13 cellular contexts compared by ENCODE assay signal in genomic region chr12:52250048-52250990, GRCh38. TPM values are rescaled to one million over a fixed set of nuclear protein-coding genes. Genes with fewer than 3 reads are reported as not detected.
A peak's percentile ranks its signal among the peaks of the same experiment; 100 is the strongest.
DNase-seq lines count a peak whose midpoint lies in the region; ATAC-seq and TF ChIP-seq lines count a peak whose summit lies in the region.
"Had no signal": no experiment of that assay in that cellular context is flagged by ENCODE, and none has a peak within 500 bp of the region (broad histone marks: within the 10 kb centered on the region; RNA-seq: fewer than 3 reads in every experiment).

No MANE protein-coding gene starts in this region.

- H3K9me3 ChIP-seq in body of pancreas (no peaks in the 10 kb centered on the region), upper lobe of left lung (no peaks in the 10 kb centered on the region)

- H3K4me1 ChIP-seq in body of pancreas (peaks cover 76% of the 10 kb centered on the region), upper lobe of left lung (peaks cover 0 to 28% (median 8%) of the 10 kb centered on the region in 4 donors)

- ATAC-seq in natural killer cell (no peak), body of pancreas (no peak), upper lobe of left lung (ENCODE audit: low FRiP score in 2 of 2) (no peak), GM21737 (IDR thresholded peaks at IDR 0.05; ENCODE audit: unreplicated experiment) (no peak)
- ATAC-seq in natural killer cell treated with Interleukin-12 subunit alpha and Interleukin-12 subunit beta and Interleukin-15 and Interleukin-18, amount 100 ng/mL, for 72 hours: no peak

- H3K36me3 ChIP-seq in body of pancreas (replicated peaks in 1 of 2; ENCODE audit: insufficient read depth in 1 of 2, low read depth in 2 of 2) (no peaks in the 10 kb centered on the region), upper lobe of left lung (peaks cover 0 to 7% (median 2%) of the 10 kb centered on the region in 4 donors)

- H3K27me3 ChIP-seq in body of pancreas: no peaks in the 10 kb centered on the region
- peaks cover 0 to 5% (median 2%) of the 10 kb centered on the region in 4 donors for H3K27me3 ChIP-seq in upper lobe of left lung

- H3K36me3 Mint-ChIP-seq in natural killer cell: no peaks in the 10 kb centered on the region
- H3K36me3 Mint-ChIP-seq in natural killer cell treated with Interleukin-12 subunit alpha and Interleukin-12 subunit beta and Interleukin-15 and Interleukin-18, amount 100 ng/mL, for 72 hours: no peaks in the 10 kb centered on the region

- WGBS in body of pancreas, 2 donors: 51 to 71% methylated on average over 15 to 51 of the region's 52 CpGs
- 45 to 56% methylated on average over 37 of the region's 52 CpGs for WGBS in upper lobe of left lung, 2 donors

- TF ChIP-seq POLR2A in body of pancreas (IDR thresholded peaks at IDR 0.05): peak; percentile 24 to 48 (median 45)
- peak in 1 of 4 donors; percentile 9 for TF ChIP-seq POLR2A in upper lobe of left lung (IDR thresholded peaks at IDR 0.05)

- H3K4me1 Mint-ChIP-seq in natural killer cell: peaks cover 9 to 11% of the 10 kb centered on the region in 2 donors
- H3K4me1 Mint-ChIP-seq in natural killer cell treated with Interleukin-12 subunit alpha and Interleukin-12 subunit beta and Interleukin-15 and Interleukin-18, amount 100 ng/mL, for 72 hours (ENCODE audit: low read depth in 2 of 2): peaks cover 17 to 38% of the 10 kb centered on the region in 2 donors

- no peak overlapping the region for H3K27ac Mint-ChIP-seq in natural killer cell
- H3K27ac Mint-ChIP-seq in natural killer cell treated with Interleukin-12 subunit alpha and Interleukin-12 subunit beta and Interleukin-15 and Interleukin-18, amount 100 ng/mL, for 72 hours: peak overlapping the region in 1 of 2 donors; percentile 4
- H3K27ac Mint-ChIP-seq: B cell had no signal

- H3K27ac ChIP-seq in body of pancreas (peak overlapping the region; percentile 92 to 99 (median 95)), upper lobe of left lung (peak overlapping the region in 1 of 4 donors; percentile 71)

- TF ChIP-seq CTCF in natural killer cell (IDR thresholded peaks at IDR 0.05) (no peak), body of pancreas (IDR thresholded peaks at IDR 0.05) (peak in 2 of 7 experiments; percentile 14 to 15), upper lobe of left lung (IDR thresholded peaks at IDR 0.05) (no peak)

- no peaks in the 10 kb centered on the region for H3K9me3 Mint-ChIP-seq in natural killer cell
- no peaks in the 10 kb centered on the region for H3K9me3 Mint-ChIP-seq in natural killer cell treated with Interleukin-12 subunit alpha and Interleukin-12 subunit beta and Interleukin-15 and Interleukin-18, amount 100 ng/mL, for 72 hours

- no peak overlapping the region for H3K4me3 ChIP-seq in body of pancreas
- H3K4me3 ChIP-seq in upper lobe of left lung: no peak overlapping the region

- peaks cover 31 to 35% of the 10 kb centered on the region in 2 donors for H3K27me3 Mint-ChIP-seq in natural killer cell (ENCODE audit: low read depth in 2 of 2)
- peaks cover 15 to 24% of the 10 kb centered on the region in 2 donors for H3K27me3 Mint-ChIP-seq in natural killer cell treated with Interleukin-12 subunit alpha and Interleukin-12 subunit beta and Interleukin-15 and Interleukin-18, amount 100 ng/mL, for 72 hours

- no peak for TF ChIP-seq EP300 in upper lobe of left lung (IDR thresholded peaks at IDR 0.05)

- DNase-seq in natural killer cell (no peak), body of pancreas (peak in 3 of 4 donors; percentile 25 to 40 (median 35)), left kidney (ENCODE audit: low read depth, low spot score) (peak; percentile 70), upper lobe of left lung (peak; percentile 12 to 83), ureter (ENCODE audit: low spot score) (no peak), NCI-H2081 (lab: John Stamatoyannopoulos, UW) (no peak)
- DNase-seq in natural killer cell treated with Interleukin-12 subunit alpha and Interleukin-12 subunit beta and Interleukin-15 and Interleukin-18, amount 100 ng/mL, for 72 hours (ENCODE audit: low spot score): no peak
- DNase-seq: NCI-H1694; NCI-H526 treated with DMSO at 0.1 percent for 48 hours; stimulated activated CD4-positive, alpha-beta T cell treated with anti-CD3 and anti-CD28 coated beads, Interleukin-4, amount 100 ng/mL, for 4 hours; stimulated activated naive CD4-positive, alpha-beta T cell treated with Interleukin-2 at 50 U/mL for 16 hours had no signal

- H3K4me3 Mint-ChIP-seq in natural killer cell: peak overlapping the region; percentile 25
- no peak overlapping the region for H3K4me3 Mint-ChIP-seq in natural killer cell treated with Interleukin-12 subunit alpha and Interleukin-12 subunit beta and Interleukin-15 and Interleukin-18, amount 100 ng/mL, for 72 hours
- H3K4me3 Mint-ChIP-seq: B cell had no signal

- intact Hi-C loops in natural killer cell (cut with micrococcal nuclease): no loop called here
- intact Hi-C loops in body of pancreas (cut with DNase I): no loop called here

RNA-seq across cellular contexts. Expression of gene KRT7, which starts 17.3 kb away (rescaled TPM):
- total RNA-seq in natural killer cell (under 1 TPM in 1 of 3 donors, not detected in 2; 0.54 TPM), body of pancreas (100 to 1,000 TPM in 1 of 2 donors, 10 to 100 TPM in 1; 69.2 to 196 TPM), upper lobe of left lung (1,000 to 10,000 TPM in 2 of 6 donors, 100 to 1,000 TPM in 4; 247 to 1,279 (median 821) TPM), ureter (2,511 TPM)
- 1 to 10 TPM; 2.6 to 6.1 TPM for total RNA-seq in natural killer cell treated with Interleukin-12 subunit alpha and Interleukin-12 subunit beta and Interleukin-15 and Interleukin-18, amount 100 ng/mL, for 72 hours
- total RNA-seq: B cell had no signal

RNA-seq across cellular contexts. Expression of gene KRT86, which starts 24.1 kb away (rescaled TPM):
- total RNA-seq in natural killer cell: 1 to 10 TPM; 2.0 to 3.6 (median 2.7) TPM
- total RNA-seq in natural killer cell treated with Interleukin-12 subunit alpha and Interleukin-12 subunit beta and Interleukin-15 and Interleukin-18, amount 100 ng/mL, for 72 hours: under 1 TPM in 1 of 2 donors, not detected in 1; 0.43 TPM
- total RNA-seq in body of pancreas: 1 to 10 TPM; 1.8 to 8.6 TPM
- 1 to 10 TPM in 2 of 6 donors, under 1 TPM in 2, not detected in 2; 0.30 to 1.5 (median 0.93) TPM for total RNA-seq in upper lobe of left lung
- 0.62 TPM for total RNA-seq in ureter
- total RNA-seq: B cell had no signal

RNA-seq across cellular contexts. Expression of gene KRT81, which starts 41.0 kb away (rescaled TPM):
- total RNA-seq in natural killer cell: 1 to 10 TPM in 2 of 3 donors, under 1 TPM in 1; 0.28 to 1.4 (median 1.3) TPM
- under 1 TPM in 1 of 2 donors, not detected in 1; 0.22 TPM for total RNA-seq in natural killer cell treated with Interleukin-12 subunit alpha and Interleukin-12 subunit beta and Interleukin-15 and Interleukin-18, amount 100 ng/mL, for 72 hours
- total RNA-seq in body of pancreas: not detected
- 1 to 10 TPM in 1 of 6 donors, under 1 TPM in 3, not detected in 2; 0.39 to 1.4 (median 0.52) TPM for total RNA-seq in upper lobe of left lung
- not detected for total RNA-seq in ureter
- total RNA-seq: B cell had no signal

RNA-seq across cellular contexts. Expression of gene KRT80, which starts 58.5 kb away (rescaled TPM):
- total RNA-seq in natural killer cell: not detected
- not detected for total RNA-seq in natural killer cell treated with Interleukin-12 subunit alpha and Interleukin-12 subunit beta and Interleukin-15 and Interleukin-18, amount 100 ng/mL, for 72 hours
- 10 to 100 TPM; 10.2 to 11.9 TPM for total RNA-seq in body of pancreas
- 10 to 100 TPM in 2 of 6 donors, 1 to 10 TPM in 4; 2.1 to 15.2 (median 6.6) TPM for total RNA-seq in upper lobe of left lung
- 4.6 TPM for total RNA-seq in ureter
- total RNA-seq: B cell had no signal

Comparison
In these comparisons a context has a peak if more than half of its experiments do, and no peak if none do; other contexts are left out.
1. DNase-seq: peak in body of pancreas (3 of 4), left kidney (single experiment) and upper lobe of left lung (2 of 2); none in natural killer cell (single experiment), natural killer cell treated with Interleukin-12 subunit alpha and Interleukin-12 subunit beta and Interleukin-15 and Interleukin-18, amount 100 ng/mL, for 72 hours (single experiment), ureter (single experiment) and NCI-H2081 (0 of 2).
2. RNA of gene KRT7, which starts 17.3 kb away (total RNA-seq): 2,511 TPM in ureter (single experiment), 247 to 1,279 TPM in upper lobe of left lung and 69.2 to 196 TPM in body of pancreas; 2.6 to 6.1 TPM in natural killer cell treated with Interleukin-12 subunit alpha and Interleukin-12 subunit beta and Interleukin-15 and Interleukin-18, amount 100 ng/mL, for 72 hours and 0.54 TPM in natural killer cell; every median in the first group is over 4 times any median in the second.